In genomic region chr20:1321654-1321939, GRCh38 we compare ENCODE assay signal across 26 cellular contexts. TPM values are rescaled to one million over a fixed set of nuclear protein-coding genes. Genes with fewer than 3 reads are reported as not detected.
DNase-seq lines count a peak whose midpoint lies in the region; ATAC-seq, FAIRE-seq and TF ChIP-seq lines count a peak whose summit lies in the region.
"Had no signal": no experiment of that assay in that cellular context is flagged by ENCODE, and none has a peak within 500 bp of the region (broad histone marks: within the 10 kb centered on the region; RNA-seq: fewer than 3 reads in every experiment).

No MANE protein-coding gene starts in this region.

- H2AFZ ChIP-seq in HepG2 (ENCODE audit: low read length) (no peak overlapping the region), parathyroid adenoma (no peak overlapping the region)

- H3K4me3 ChIP-seq in HepG2 (replicated peaks in 1 of 3; ENCODE audit: insufficient read depth in 1 of 3, low read depth in 2 of 3, low read length in 3 of 3), result no peak overlapping the region
- H3K4me3 ChIP-seq in right lobe of liver, result no peak overlapping the region
- H3K4me3 ChIP-seq in esophagus squamous epithelium, result no peak overlapping the region
- H3K4me3 ChIP-seq in parathyroid adenoma (ENCODE audit: low read depth, low read length), result no peak overlapping the region
- no peak overlapping the region for H3K4me3 ChIP-seq in uterus
- H3K4me3 ChIP-seq: BLaER1, HAP-1 had no signal

- TF ChIP-seq POLR2A in HepG2 (IDR thresholded peaks at IDR 0.05; ENCODE audit: insufficient read depth in 1 of 2, low read depth in 2 of 2, low read length in 2 of 2) (no peak), right lobe of liver (IDR thresholded peaks at IDR 0.05) (no peak), esophagus squamous epithelium (IDR thresholded peaks at IDR 0.05) (no peak), uterus (IDR thresholded peaks at IDR 0.05) (no peak)

- TF ChIP-seq CTCF in HepG2 (CRISPR knock-in tag; IDR thresholded peaks at IDR 0.05) (no peak), right lobe of liver (IDR thresholded peaks at IDR 0.05) (no peak), esophagus squamous epithelium (IDR thresholded peaks at IDR 0.05) (no peak), parathyroid adenoma (IDR thresholded peaks at IDR 0.05) (no peak), uterus (IDR thresholded peaks at IDR 0.05) (no peak)

- WGBS in HepG2 (ENCODE audit: low lambda C conversion rate), result 2% methylated on average over 4 of the region's 4 CpGs
- WGBS in right lobe of liver (ENCODE audit: insufficient coverage, low coverage, low lambda C conversion rate, missing lambda C conversion rate), result 23% methylated on average over 4 of the region's 4 CpGs
- 48 to 63% methylated on average over 4 of the region's 4 CpGs for WGBS in esophagus squamous epithelium, 2 donors

- H3K36me3 ChIP-seq in HepG2 (replicated peaks in 1 of 2; ENCODE audit: control insufficient read depth in 1 of 2, insufficient read depth in 2 of 2, low read length in 2 of 2), result no peaks in the 10 kb centered on the region
- no peaks in the 10 kb centered on the region for H3K36me3 ChIP-seq in right lobe of liver
- peaks cover 0 to 29% (median 0%) of the 10 kb centered on the region in 3 donors for H3K36me3 ChIP-seq in esophagus squamous epithelium
- no peaks in the 10 kb centered on the region for H3K36me3 ChIP-seq in parathyroid adenoma (ENCODE audit: control insufficient read depth, insufficient read depth, low read length)
- no peaks in the 10 kb centered on the region for H3K36me3 ChIP-seq in uterus
- H3K36me3 ChIP-seq: BLaER1 had no signal

- POLR2A ChIA-PET in HepG2 (lab: Yijun Ruan, JAX), result interaction anchor here (0.9 kb wide), 1 partner anchor 145 kb away, joined by 3 read pairs; no protein-coding TSS in a partner anchor

- intact Hi-C loops in HepG2 (cut with micrococcal nuclease; ENCODE audit: unreplicated experiment), result no loop called here
- intact Hi-C loops in right lobe of liver (cut with DNase I), result loop anchor here in 1 of 2 donors (10.0 kb wide), 1 partner anchor 63 kb away; no protein-coding TSS in a partner anchor
- intact Hi-C loops in esophagus squamous epithelium (cut with DNase I), result no loop called here
- intact Hi-C loops in uterus (cut with DNase I; ENCODE audit: low total_unique reads), result loop anchor here (5.0 kb wide), 1 partner anchor 71 kb away; the partner anchor contains the start of gene FKBP1A

- H3K27me3 ChIP-seq in HepG2 (ENCODE audit: control insufficient read depth in 1 of 2, insufficient read depth in 2 of 2, low read length in 2 of 2) (no peaks in the 10 kb centered on the region; a peak in 2 of 5 replicates), right lobe of liver (no peaks in the 10 kb centered on the region), esophagus squamous epithelium (no peaks in the 10 kb centered on the region), parathyroid adenoma (ENCODE audit: control insufficient read depth, insufficient read depth, low read length) (no peaks in the 10 kb centered on the region), uterus (no peaks in the 10 kb centered on the region)
- H3K27me3 ChIP-seq: BLaER1 had no signal

- in situ Hi-C loops in HepG2 (cut with HindIII; ENCODE audit: extremely low pct_ligation_motif_present, low pct_unique_long_range_greater_than_20kb), result no loop called here

- no peak for TF ChIP-seq RAD21 in HepG2 (CRISPR knock-in tag; IDR thresholded peaks at IDR 0.05)

- H3K79me2 ChIP-seq in HepG2 (ENCODE audit: insufficient read depth, low read length) (peaks cover 13% of the 10 kb centered on the region), parathyroid adenoma (peaks cover 3% of the 10 kb centered on the region)

- H3K9ac ChIP-seq in HepG2 (ENCODE audit: insufficient read depth, low read depth, low read length) (no peak overlapping the region), parathyroid adenoma (no peak overlapping the region)
- H3K9ac ChIP-seq: BLaER1 had no signal

- H3K27ac ChIP-seq in HepG2 (ENCODE audit: extremely low read length, insufficient read depth, low read length) (no peak overlapping the region), right lobe of liver (peak overlapping the region in 1 of 3 donors; percentile 52), esophagus squamous epithelium (peak overlapping the region in 3 of 4 donors; percentile 90 to 99 (median 99)), parathyroid adenoma (peak overlapping the region; percentile 63), uterus (peak overlapping the region; percentile 98 to 100)
- H3K27ac ChIP-seq: BLaER1 had no signal

- H3K4me2 ChIP-seq in HepG2 (ENCODE audit: low read depth, low read length) (no peak overlapping the region), parathyroid adenoma (ENCODE audit: low read length) (no peak overlapping the region)
- H3K4me2 ChIP-seq: BLaER1 had no signal

- TF ChIP-seq EP300 in HepG2 (IDR thresholded peaks at IDR 0.05; ENCODE audit: low read depth in 2 of 2, low read length in 2 of 2) (no peak), HepG2 (CRISPR knock-in tag; IDR thresholded peaks at IDR 0.05; ENCODE audit: borderline replicate concordance) (no peak)

- DNase-seq in HepG2 (ENCODE audit: low spot score) (no peak), right lobe of liver (no peak), esophagus squamous epithelium (lab: John Stamatoyannopoulos, UW) (no peak), uterus (no peak), HUDEP-2 (lab: John Stamatoyannopoulos, UW; ENCODE audit: unreplicated experiment in 76 of 76) (no peak), cerebellar nuclear complex (lab: John Stamatoyannopoulos, UW) (no peak)
- DNase-seq: activated CD4-positive, alpha-beta T cell treated with anti-CD3 and anti-CD28 coated beads for 1 hour; activated CD8-positive, alpha-beta T cell treated with anti-CD3 and anti-CD28 coated beads, Interleukin-2, amount 10 ng/mL, durations not matched to agents 7 days and 5 days; activated gamma-delta T cell treated with Interleukin-2 at 50 U/mL for 16 hours; activated T-cell treated with anti-CD3 and anti-CD28 coated beads for 4 hours; cortex of kidney; Karpas-422; MV-4-11; NCI-H1694; NCI-H2171; NCI-H524; NK-92 treated with Interleukin-12 subunit alpha and Interleukin-12 subunit beta, amount 100 ng/mL, for 24 hours; small intestine; stimulated activated CD4-positive, alpha-beta T cell treated with anti-CD3 and anti-CD28 coated beads, Interleukin-2, amount 100 ng/mL, for 24 hours; T-helper 1 cell had no signal

- H3K4me1 ChIP-seq in HepG2 (ENCODE audit: insufficient read depth, low read length) (peaks cover 46% of the 10 kb centered on the region), right lobe of liver (peaks cover 0 to 18% (median 3%) of the 10 kb centered on the region in 4 donors), esophagus squamous epithelium (peaks cover 7 to 44% (median 29%) of the 10 kb centered on the region in 3 donors), parathyroid adenoma (peaks cover 8% of the 10 kb centered on the region), uterus (peaks cover 0 to 9% of the 10 kb centered on the region in 2 donors)

- CTCF ChIA-PET in HepG2 (lab: Yijun Ruan, JAX; ENCODE audit: low intra/inter-chr PET ratio, low total read pairs), result no interaction called here

- no TSS peak for BruUV-seq in HepG2 (replicated peaks; lab: Mats Ljungman, UMichigan)

- no peak for ATAC-seq in HepG2
- ATAC-seq in right lobe of liver, result no peak
- ATAC-seq in GM19351 (IDR thresholded peaks at IDR 0.05; ENCODE audit: unreplicated experiment), result no peak
- ATAC-seq: activated CD8-positive, alpha-beta T cell treated with anti-CD3 and anti-CD28 coated beads, Interleukin-2, amount 10 ng/mL, durations not matched to agents 7 days and 5 days; Panc1 had no signal

- FAIRE-seq in HepG2 (lab: Jason Lieb, UNC), result no peak
- FAIRE-seq: GM12892, small intestine had no signal

- H4K20me1 ChIP-seq in HepG2 (ENCODE audit: insufficient read depth, low read length), result peaks cover 8% of the 10 kb centered on the region; the same call in 1 of the 2 replicates
- H4K20me1 ChIP-seq: BLaER1 had no signal

- H3K9me3 ChIP-seq in HepG2 (ENCODE audit: low read length) (no peaks in the 10 kb centered on the region), right lobe of liver (no peaks in the 10 kb centered on the region), esophagus squamous epithelium (no peaks in the 10 kb centered on the region), parathyroid adenoma (ENCODE audit: control insufficient read depth, low read length) (no peaks in the 10 kb centered on the region), uterus (no peaks in the 10 kb centered on the region)
- H3K9me3 ChIP-seq: BLaER1, HAP-1 had no signal

RNA-seq across cellular contexts. Expression of gene SDCBP2, which starts 7.3 kb away (rescaled TPM):
- total RNA-seq in HepG2 (2016; rRNA removed; fragmentation: Illumina TruSeq; extraction: Trizol), result 0.87 and 1.2 TPM in 2 replicates
- 0.79 and 0.91 TPM in 2 replicates for total RNA-seq in HepG2 (2016; cell fraction: cytosol; rRNA removed; fragmentation: Illumina TruSeq; extraction: Trizol; ENCODE audit: low read depth)
- 0.89 and 1.1 TPM in 2 replicates for total RNA-seq in HepG2 (2016; cell fraction: insoluble cytoplasmic fraction; rRNA removed; fragmentation: Illumina TruSeq; extraction: Trizol)
- 0.48 and 0.93 TPM in 2 replicates for total RNA-seq in HepG2 (2016; cell fraction: membrane; rRNA removed; fragmentation: Illumina TruSeq; extraction: Trizol)
- total RNA-seq in HepG2 (2016; cell fraction: nucleus; rRNA removed; fragmentation: Illumina TruSeq; extraction: Trizol), result 0.66 and 0.81 TPM in 2 replicates
- 2.4 and 2.9 TPM in 2 replicates for polyA plus RNA-seq in HepG2 (2011; rRNA removed)
- 2.5 and 3.1 TPM in 2 replicates for polyA plus RNA-seq in HepG2 (2011; cell fraction: cytosol; rRNA removed)
- 6.1 and 6.2 TPM in 2 replicates for polyA plus RNA-seq in HepG2 (2011; cell fraction: nucleus; rRNA removed)
- 2.1 and 4.3 TPM in 2 replicates for polyA plus RNA-seq in HepG2 (2012)
- polyA plus RNA-seq in HepG2 (2016; cell fraction: cytosol; fragmentation: Illumina TruSeq; extraction: Trizol; ENCODE audit: low read depth), result 0.62 and 0.94 TPM in 2 replicates
- 0.67 and 0.96 TPM in 2 replicates for polyA plus RNA-seq in HepG2 (2016; cell fraction: insoluble cytoplasmic fraction; fragmentation: Illumina TruSeq; extraction: Trizol; ENCODE audit: low read depth)
- 0.65 and 0.68 TPM in 2 replicates for polyA plus RNA-seq in HepG2 (2016; cell fraction: membrane; fragmentation: Illumina TruSeq; extraction: Trizol; ENCODE audit: low read depth)
- polyA plus RNA-seq in HepG2 (2016; cell fraction: nucleus; fragmentation: Illumina TruSeq; extraction: Trizol; ENCODE audit: insufficient read depth, low read depth), result 1.5 and 1.6 TPM in 2 replicates
- 0.42 and 0.92 TPM in 2 replicates for polyA minus RNA-seq in HepG2 (2011; rRNA and poly(A)+ RNA removed; ENCODE audit: low replicate concordance)
- 0.62 and 0.89 TPM in 2 replicates for polyA minus RNA-seq in HepG2 (2011; cell fraction: cytosol; rRNA and poly(A)+ RNA removed)
- polyA minus RNA-seq in HepG2 (2011; cell fraction: nucleus; rRNA and poly(A)+ RNA removed), result 0.37 and 0.64 TPM in 2 replicates
- 10 to 100 TPM in 3 of 6 experiments, 1 to 10 TPM in 3; 2.0 to 43.3 (median 16.6) TPM for total RNA-seq in right lobe of liver
- total RNA-seq in esophagus squamous epithelium, result 100 to 1,000 TPM in 3 of 4 donors, 10 to 100 TPM in 1; 90.2 to 175 (median 134) TPM
- 1 to 10 TPM in 3 of 4 donors, under 1 TPM in 1; 0.26 to 9.1 (median 5.5) TPM for total RNA-seq in uterus

RNA-seq across cellular contexts. Expression of gene SNPH, which starts 55.5 kb away (rescaled TPM):
- total RNA-seq in HepG2 (2016; rRNA removed; fragmentation: Illumina TruSeq; extraction: Trizol) (0.09 TPM in 1 of 2 replicates, not detected in the other), right lobe of liver (under 1 TPM; 0.11 to 0.61 (median 0.12) TPM), esophagus squamous epithelium (1 to 10 TPM in 3 of 4 donors, under 1 TPM in 1; 0.83 to 2.5 (median 1.5) TPM), uterus (10 to 100 TPM in 1 of 4 donors, 1 to 10 TPM in 3; 2.1 to 14.0 (median 4.5) TPM)
- total RNA-seq in HepG2 (2016; cell fraction: cytosol; rRNA removed; fragmentation: Illumina TruSeq; extraction: Trizol; ENCODE audit: low read depth), result not detected in 2 replicates
- total RNA-seq in HepG2 (2016; cell fraction: insoluble cytoplasmic fraction; rRNA removed; fragmentation: Illumina TruSeq; extraction: Trizol), result 0.04 TPM in 1 of 2 replicates, not detected in the other
- total RNA-seq in HepG2 (2016; cell fraction: membrane; rRNA removed; fragmentation: Illumina TruSeq; extraction: Trizol), result 0.03 TPM in 1 of 2 replicates, not detected in the other
- 0.06 TPM in 2 replicates for total RNA-seq in HepG2 (2016; cell fraction: nucleus; rRNA removed; fragmentation: Illumina TruSeq; extraction: Trizol)
- polyA plus RNA-seq in HepG2 (2011; rRNA removed), result not detected in 2 replicates
- not detected in 2 replicates for polyA plus RNA-seq in HepG2 (2011; cell fraction: cytosol; rRNA removed)
- polyA plus RNA-seq in HepG2 (2011; cell fraction: nucleus; rRNA removed), result 0.02 TPM in 1 of 2 replicates, not detected in the other
- polyA plus RNA-seq in HepG2 (2012), result not detected in 2 replicates
- polyA plus RNA-seq in HepG2 (2016; cell fraction: cytosol; fragmentation: Illumina TruSeq; extraction: Trizol; ENCODE audit: low read depth), result not detected in 2 replicates
- not detected in 2 replicates for polyA plus RNA-seq in HepG2 (2016; cell fraction: insoluble cytoplasmic fraction; fragmentation: Illumina TruSeq; extraction: Trizol; ENCODE audit: low read depth)
- not detected in 2 replicates for polyA plus RNA-seq in HepG2 (2016; cell fraction: membrane; fragmentation: Illumina TruSeq; extraction: Trizol; ENCODE audit: low read depth)
- 0.12 TPM in 1 of 2 replicates, not detected in the other for polyA plus RNA-seq in HepG2 (2016; cell fraction: nucleus; fragmentation: Illumina TruSeq; extraction: Trizol; ENCODE audit: insufficient read depth, low read depth)
- 0.02 and 0.10 TPM in 2 replicates for polyA minus RNA-seq in HepG2 (2011; rRNA and poly(A)+ RNA removed; ENCODE audit: low replicate concordance)
- not detected in 2 replicates for polyA minus RNA-seq in HepG2 (2011; cell fraction: cytosol; rRNA and poly(A)+ RNA removed)
- not detected in 2 replicates for polyA minus RNA-seq in HepG2 (2011; cell fraction: nucleus; rRNA and poly(A)+ RNA removed)
